15 cellular contexts compared by ENCODE assay signal in genomic region chr4:117467404-117467803, GRCh38.
A peak's percentile ranks its signal among the peaks of the same experiment; 100 is the strongest.
DNase-seq lines count a peak whose midpoint lies in the region; ATAC-seq and TF ChIP-seq lines count a peak whose summit lies in the region.
"Had no signal": no experiment of that assay in that cellular context is flagged by ENCODE, and none has a peak within 500 bp of the region (broad histone marks: within the 10 kb centered on the region; RNA-seq: fewer than 3 reads in every experiment).

No MANE protein-coding gene starts in this region.

- no CpG with 5 or more reads among the region's 2 CpGs for WGBS in IMR-90 (ENCODE audit: extremely low coverage in 2 of 2, insufficient read length in 1 of 2), 2 experiments

- H4K8ac ChIP-seq in IMR-90 (ENCODE audit: low read depth in 2 of 2, low read length in 2 of 2): no peak overlapping the region

- H3K36me3 Mint-ChIP-seq in natural killer cell: peaks cover 8% of the 10 kb centered on the region
- H3K36me3 Mint-ChIP-seq: CD8-positive, alpha-beta T cell had no signal

- H3K14ac ChIP-seq in IMR-90 (replicated peaks; ENCODE audit: low read depth, low read length): no peak overlapping the region

- BruUV-seq in IMR-90 (replicated peaks; lab: Mats Ljungman, UMichigan): no TSS peak

- ATAC-seq in IMR-90 (ENCODE audit: low read depth) (no peak), natural killer cell (no peak)
- ATAC-seq: CD8-positive, alpha-beta T cell had no signal

- H4K5ac ChIP-seq in IMR-90 (ENCODE audit: low read depth, low read length): no peak overlapping the region

- H3K27me3 Mint-ChIP-seq in natural killer cell (ENCODE audit: low read depth in 2 of 2): no peaks in the 10 kb centered on the region
- H3K27me3 Mint-ChIP-seq: B cell had no signal

- H3K9me1 ChIP-seq in IMR-90 (ENCODE audit: insufficient read depth, low read length): no peaks in the 10 kb centered on the region

- H3K4me1 ChIP-seq in IMR-90 (ENCODE audit: control insufficient read depth, insufficient read depth, low read length): no peaks in the 10 kb centered on the region
- no peaks in the 10 kb centered on the region for H3K4me1 ChIP-seq in adipocyte (ENCODE audit: control insufficient read depth, insufficient read depth, low read length)

- no peak overlapping the region for H3K56ac ChIP-seq in IMR-90 (ENCODE audit: extremely low read depth, insufficient read depth, low read length)

- no peak for TF ChIP-seq RAD21 in IMR-90 (IDR thresholded peaks at IDR 0.05; ENCODE audit: low read length)

- H3K9ac ChIP-seq in IMR-90 (ENCODE audit: low read depth, low read length) (no peak overlapping the region), adipocyte (ENCODE audit: low read length) (no peak overlapping the region)
- H3K9ac ChIP-seq: BLaER1 treated with 17β-estradiol and CSF1 and Interleukin-3, amounts not matched to agents 10 nM and 100 nM had no signal

- H3K9me3 ChIP-seq in IMR-90 (ENCODE audit: control insufficient read depth, insufficient read depth, low read length): no peaks in the 10 kb centered on the region
- no peaks in the 10 kb centered on the region for H3K9me3 ChIP-seq in adipocyte (ENCODE audit: control insufficient read depth, low read length)

- no peak overlapping the region for H3K4me2 ChIP-seq in IMR-90 (ENCODE audit: low read depth, low read length)
- H3K4me2 ChIP-seq: BLaER1 treated with 17β-estradiol and CSF1 and Interleukin-3, amounts not matched to agents 10 nM and 100 nM had no signal

- H3K9me3 Mint-ChIP-seq in natural killer cell: peaks cover 11 to 18% of the 10 kb centered on the region in 2 donors

- no peak for TF ChIP-seq POLR2A in IMR-90 (IDR thresholded peaks at IDR 0.05; ENCODE audit: low read depth, low read length)

- no peaks in the 10 kb centered on the region for H3K27me3 ChIP-seq in IMR-90 (ENCODE audit: control insufficient read depth, insufficient read depth, low read length)
- no peaks in the 10 kb centered on the region for H3K27me3 ChIP-seq in adipocyte (replicated peaks; ENCODE audit: control insufficient read depth, insufficient read depth, low read length)
- H3K27me3 ChIP-seq: BLaER1 treated with 17β-estradiol and CSF1 and Interleukin-3, amounts not matched to agents 10 nM and 100 nM had no signal

- POLR2A ChIA-PET in IMR-90 (lab: Charles Lee; ENCODE audit: unreplicated experiment): no interaction called here

- no peak for TF ChIP-seq CTCF in IMR-90 (conservative IDR thresholded peaks at IDR 0.05; ENCODE audit: low read depth, low read length)
- TF ChIP-seq CTCF in natural killer cell (IDR thresholded peaks at IDR 0.05): no peak

- H4K20me1 ChIP-seq in IMR-90 (ENCODE audit: insufficient read depth, low read length): no peaks in the 10 kb centered on the region
- H4K20me1 ChIP-seq: BLaER1 treated with 17β-estradiol and CSF1 and Interleukin-3, amounts not matched to agents 10 nM and 100 nM had no signal

- CTCF ChIA-PET in IMR-90 (lab: Yijun Ruan, JAX): no interaction called here

- dilution Hi-C loops in IMR-90 (cut with HindIII; ENCODE audit: low sequenced_read_pairs, unreplicated experiment): no loop called here

- no peaks in the 10 kb centered on the region for H3K4me1 Mint-ChIP-seq in natural killer cell
- H3K4me1 Mint-ChIP-seq: B cell had no signal

- H3K23ac ChIP-seq in IMR-90 (ENCODE audit: low read depth, low read length): no peak overlapping the region

- no peak overlapping the region for H3K27ac ChIP-seq in IMR-90 (ENCODE audit: insufficient read depth, low read length)
- H3K27ac ChIP-seq: BLaER1 treated with 17β-estradiol and CSF1 and Interleukin-3, amounts not matched to agents 10 nM and 100 nM had no signal

- H2AK5ac ChIP-seq in IMR-90 (ENCODE audit: low read depth, low read length): no peak overlapping the region

- no peak overlapping the region for H3K4me3 ChIP-seq in IMR-90 (ENCODE audit: insufficient read depth, low read depth, low read length)
- H3K4me3 ChIP-seq in adipocyte (ENCODE audit: low read length): no peak overlapping the region
- H3K4me3 ChIP-seq: BLaER1 treated with 17β-estradiol and CSF1 and Interleukin-3, amounts not matched to agents 10 nM and 100 nM had no signal

- DNase-seq in IMR-90: peak; percentile 15
- peak; percentile 15 for DNase-seq in adipocyte (ENCODE audit: low read depth)
- DNase-seq in fibroblast of peridontal ligament (ENCODE audit: extremely low read depth): peak; percentile 18
- DNase-seq in myocyte (ENCODE audit: low read depth): peak; percentile 30
- no peak for DNase-seq in stimulated activated CD4-positive, alpha-beta T cell treated with anti-CD3 and anti-CD28 coated beads, Interleukin-4, amount 100 ng/mL, for 1 hour
- DNase-seq in NCI-H2029 treated with DMSO at 0.1 percent for 48 hours (lab: John Stamatoyannopoulos, UW): no peak
- DNase-seq in natural killer cell: no peak
- DNase-seq: Calu3; CD8-positive, alpha-beta T cell; DMS79 treated with DMSO at 0.1 percent for 48 hours; GF-D8; GOT3; H7 had no signal

- no peak overlapping the region for H2BK120ac ChIP-seq in IMR-90 (ENCODE audit: low read depth, low read length)

- intact Hi-C loops in IMR-90 (cut with micrococcal nuclease) (no loop called here), natural killer cell (cut with micrococcal nuclease) (no loop called here)

- no peak overlapping the region for H4K91ac ChIP-seq in IMR-90 (ENCODE audit: insufficient read depth, low read depth, low read length)

- no peak overlapping the region for H2BK20ac ChIP-seq in IMR-90 (ENCODE audit: low read depth, low read length)

- H3K36me3 ChIP-seq in IMR-90 (ENCODE audit: control insufficient read depth, insufficient read depth, low read length): no peaks in the 10 kb centered on the region
- no peaks in the 10 kb centered on the region for H3K36me3 ChIP-seq in adipocyte (ENCODE audit: control insufficient read depth, insufficient read depth, low read length, severe bottlenecking)
- H3K36me3 ChIP-seq: BLaER1 treated with 17β-estradiol and CSF1 and Interleukin-3, amounts not matched to agents 10 nM and 100 nM had no signal

- in situ Hi-C loops in IMR-90 (cut with MboI; ENCODE audit: low sequenced_read_pairs): no loop called here

- H3K18ac ChIP-seq in IMR-90 (ENCODE audit: low read depth, low read length): no peak overlapping the region

- no peak overlapping the region for H2AFZ ChIP-seq in IMR-90 (replicated peaks; ENCODE audit: low read length, poor library complexity)

- H3K4me3 Mint-ChIP-seq in natural killer cell: no peak overlapping the region
- H3K4me3 Mint-ChIP-seq: B cell; CD8-positive, alpha-beta T cell had no signal

- no peak overlapping the region for H2AK9ac ChIP-seq in IMR-90 (replicated peaks; ENCODE audit: low read depth, low read length, poor library complexity)

- no peak overlapping the region for H3K27ac Mint-ChIP-seq in natural killer cell
- H3K27ac Mint-ChIP-seq: B cell; CD8-positive, alpha-beta T cell had no signal

- no peak overlapping the region for H2BK15ac ChIP-seq in IMR-90 (ENCODE audit: low read depth, low read length)

- H3K79me1 ChIP-seq in IMR-90 (ENCODE audit: low read depth in 1 of 2, low read length in 2 of 2): no peaks in the 10 kb centered on the region

- H3K4ac ChIP-seq in IMR-90 (ENCODE audit: low read depth, low read length): no peak overlapping the region

- no peak overlapping the region for H2BK5ac ChIP-seq in IMR-90 (ENCODE audit: low read depth, low read length, poor library complexity, severe bottlenecking)

TF ChIP-seq in IMR-90, 13 proteins besides CTCF, POLR2A, EP300 and RAD21:
- peak; percentile 54 for TF ChIP-seq CEBPB (IDR thresholded peaks at IDR 0.05; ENCODE audit: low read depth, low read length)
- TF ChIP-seq, protein P1, sequence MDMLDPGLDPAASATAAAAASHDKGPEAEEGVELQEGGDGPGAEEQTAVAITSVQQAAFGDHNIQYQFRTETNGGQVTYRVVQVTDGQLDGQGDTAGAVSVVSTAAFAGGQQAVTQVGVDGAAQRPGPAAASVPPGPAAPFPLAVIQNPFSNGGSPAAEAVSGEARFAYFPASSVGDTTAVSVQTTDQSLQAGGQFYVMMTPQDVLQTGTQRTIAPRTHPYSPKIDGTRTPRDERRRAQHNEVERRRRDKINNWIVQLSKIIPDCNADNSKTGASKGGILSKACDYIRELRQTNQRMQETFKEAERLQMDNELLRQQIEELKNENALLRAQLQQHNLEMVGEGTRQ (IDR thresholded peaks at IDR 0.05; ENCODE audit: low read depth, low read length): no peak
- no peak for TF ChIP-seq MXI1 (IDR thresholded peaks at IDR 0.05; ENCODE audit: borderline replicate concordance, low read depth, low read length)
TF ChIP-seq in IMR-90: peak in this region for 1.

Comparison
In these comparisons a context has a peak if more than half of its experiments do, and no peak if none do; other contexts are left out.
1. DNase-seq: peak in IMR-90 (single experiment), adipocyte (single experiment), fibroblast of peridontal ligament (single experiment) and myocyte (single experiment); none in stimulated activated CD4-positive, alpha-beta T cell treated with anti-CD3 and anti-CD28 coated beads, Interleukin-4, amount 100 ng/mL, for 1 hour (single experiment), NCI-H2029 treated with DMSO at 0.1 percent for 48 hours (single experiment) and natural killer cell (single experiment).